In genomic region chr2:86140969-86141392, GRCh38 we compare ENCODE assay signal across 17 cellular contexts. TPM values are rescaled to one million over a fixed set of nuclear protein-coding genes. Genes with fewer than 3 reads are reported as not detected.
DNase-seq lines count a peak whose midpoint lies in the region; ATAC-seq, FAIRE-seq and TF ChIP-seq lines count a peak whose summit lies in the region.
"Had no signal": no experiment of that assay in that cellular context is flagged by ENCODE, and none has a peak within 500 bp of the region (broad histone marks: within the 10 kb centered on the region; RNA-seq: fewer than 3 reads in every experiment).

No MANE protein-coding gene starts in this region.

- POLR2A ChIA-PET in SK-N-SH (lab: Yijun Ruan, JAX) (interaction anchor here (1.0 kb wide), 1 partner anchor 314 kb away, joined by 3 read pairs; no protein-coding TSS in a partner anchor), K562 (lab: Yijun Ruan, JAX) (interaction anchor here (0.8 kb wide), 1 partner anchor 27 kb away, joined by 3 read pairs; no protein-coding TSS in a partner anchor)

- H3K36me3 ChIP-seq in SK-N-SH (replicated peaks in 1 of 2; ENCODE audit: control insufficient read depth in 1 of 2, insufficient read depth in 2 of 2, low read length in 1 of 2) (peaks cover 80 to 87% of the 10 kb centered on the region in 2 experiments), K562 (ENCODE audit: control insufficient read depth, insufficient read depth, low read length) (peaks cover 95% of the 10 kb centered on the region)

- in situ Hi-C loops in GM18951 (cut with MboI; ENCODE audit: low sequenced_read_pairs, unreplicated experiment): no loop called here
- in situ Hi-C loops in K562 (cut with MboI): no loop called here

- FAIRE-seq in K562 (lab: Jason Lieb, UNC): no peak
- FAIRE-seq: RCC 7860 had no signal

- H3K9me3 Mint-ChIP-seq in nephron progenitor cell: no peaks in the 10 kb centered on the region

- H3K4me2 ChIP-seq in SK-N-SH (no peak overlapping the region), K562 (ENCODE audit: insufficient read depth, low read length) (no peak overlapping the region)

- H2AFZ ChIP-seq in SK-N-SH (ENCODE audit: low read depth) (no peak overlapping the region), K562 (ENCODE audit: low read depth, low read length) (no peak overlapping the region)

- DNase-seq in SK-N-SH (no peak), K562 (ENCODE audit: extremely low read depth in 1 of 4, low spot score in 3 of 4) (no peak), nephron progenitor cell (no peak), NK-92 (lab: John Stamatoyannopoulos, UW; ENCODE audit: unreplicated experiment) (no peak), activated gamma-delta T cell (lab: John Stamatoyannopoulos, UW) (no peak)
- no peak for DNase-seq in stimulated activated naive CD4-positive, alpha-beta T cell (lab: John Stamatoyannopoulos, UW)
- DNase-seq: activated CD4-positive, alpha-beta T cell treated with anti-CD3 and anti-CD28 coated beads for 48 hours; activated gamma-delta T cell treated with Interleukin-2 at 50 U/mL for 16 hours; central memory CD4-positive, alpha-beta T cell; hypothalamus; NCI-H345; thyroid gland had no signal

- no peak for TF ChIP-seq EP300 in SK-N-SH (IDR thresholded peaks at IDR 0.05; ENCODE audit: borderline replicate concordance in 1 of 2, low read depth in 1 of 2, low read length in 1 of 2)
- no peak for TF ChIP-seq EP300 in K562 (IDR thresholded peaks at IDR 0.05; ENCODE audit: low read length)

- BruUV-seq in K562 (replicated peaks; lab: Mats Ljungman, UMichigan): TSS peak; percentile 7

- peak overlapping the region; percentile 95 for H3K27ac Mint-ChIP-seq in nephron progenitor cell

- H3K9me2 ChIP-seq in SK-N-SH: no peaks in the 10 kb centered on the region

- H3K9me3 ChIP-seq in SK-N-SH: no peaks in the 10 kb centered on the region
- no peaks in the 10 kb centered on the region for H3K9me3 ChIP-seq in K562 (replicated peaks; ENCODE audit: control insufficient read depth, insufficient read depth, low read depth, low read length)
- H3K9me3 ChIP-seq: thyroid gland had no signal

- H3K4me1 Mint-ChIP-seq in nephron progenitor cell: peaks cover 7% of the 10 kb centered on the region

- H4K20me1 ChIP-seq in SK-N-SH (ENCODE audit: insufficient read depth) (no peaks in the 10 kb centered on the region), K562 (replicated peaks; ENCODE audit: control insufficient read depth, insufficient read depth, low read length) (no peaks in the 10 kb centered on the region)

- no peaks in the 10 kb centered on the region for H3K27me3 ChIP-seq in SK-N-SH (ENCODE audit: insufficient read depth)
- no peaks in the 10 kb centered on the region for H3K27me3 ChIP-seq in K562 (ENCODE audit: control insufficient read depth in 2 of 2, insufficient read depth in 2 of 2, low read length in 2 of 2)
- H3K27me3 ChIP-seq: thyroid gland had no signal

- no peak overlapping the region for H3K27ac ChIP-seq in SK-N-SH (ENCODE audit: low read depth in 2 of 2, low read length in 1 of 2)
- no peak overlapping the region for H3K27ac ChIP-seq in K562 (ENCODE audit: extremely low read depth, low read depth, low read length)
- H3K27ac ChIP-seq: epithelial cell of prostate, thyroid gland had no signal

- H3K9ac ChIP-seq in SK-N-SH (no peak overlapping the region), K562 (ENCODE audit: insufficient read depth in 1 of 2, low read depth in 2 of 2, low read length in 2 of 2) (no peak overlapping the region)

- CTCF ChIA-PET in SK-N-SH (lab: Yijun Ruan, JAX): interaction anchor here (1.0 kb wide), 1 partner anchor 504 kb away, joined by 3 read pairs; no protein-coding TSS in a partner anchor
- CTCF ChIA-PET in K562 (lab: Yijun Ruan, JAX; ENCODE audit: low intra/inter-chr PET ratio): no interaction called here

- ATAC-seq in SK-N-SH treated with all-trans-retinoic acid at 6 μM for 48 hours (no peak), K562 (peak; percentile 32)

- H3F3A ChIP-seq in SK-N-SH (replicated peaks; ENCODE audit: insufficient read depth): peaks cover 19% of the 10 kb centered on the region

- no peak overlapping the region for H3K4me3 Mint-ChIP-seq in nephron progenitor cell

- no peaks in the 10 kb centered on the region for H3K27me3 Mint-ChIP-seq in nephron progenitor cell (ENCODE audit: low read depth, poor library complexity)

- no peak overlapping the region for H3K4me3 ChIP-seq in SK-N-SH (ENCODE audit: low read depth in 2 of 2, low read length in 1 of 2)
- no peak overlapping the region for H3K4me3 ChIP-seq in K562
- H3K4me3 ChIP-seq: lung, thyroid gland had no signal

- no peaks in the 10 kb centered on the region for H3K9me1 ChIP-seq in K562 (ENCODE audit: control insufficient read depth, insufficient read depth, low read length)

- intact Hi-C loops in K562 (cut with micrococcal nuclease): no loop called here

- TF ChIP-seq CTCF in SK-N-SH (IDR thresholded peaks at IDR 0.05): no peak
- TF ChIP-seq CTCF in K562 (IDR thresholded peaks at IDR 0.05 in 2 of 3, conservative IDR thresholded peaks at IDR 0.05 in 1 of 3; ENCODE audit: insufficient read depth in 2 of 3, low read depth in 1 of 3, low read length in 3 of 3): no peak
- no peak for TF ChIP-seq CTCF in nephron progenitor cell (IDR thresholded peaks at IDR 0.05)

- TF ChIP-seq POLR2A in GM18951 (IDR thresholded peaks at IDR 0.05; ENCODE audit: extremely low read depth, insufficient read depth, insufficient read length): peak; percentile 3
- TF ChIP-seq POLR2A in K562 (conservative IDR thresholded peaks at IDR 0.05): peak; percentile 17; the same call in 1 of the 2 replicates

- no peak for TF ChIP-seq RAD21 in SK-N-SH (IDR thresholded peaks at IDR 0.05; ENCODE audit: low read length)
- TF ChIP-seq RAD21 in K562 (CRISPR knock-in tag; conservative IDR thresholded peaks at IDR 0.05 in 1 of 2, IDR thresholded peaks at IDR 0.05 in 1 of 2): no peak

- WGBS in SK-N-SH (ENCODE audit: low lambda C conversion rate): 96% methylated on average over 4 of the region's 4 CpGs
- WGBS in K562 (ENCODE audit: insufficient coverage, low coverage, missing lambda C conversion rate): 71% methylated on average over 4 of the region's 4 CpGs

- no peaks in the 10 kb centered on the region for H3K79me2 ChIP-seq in SK-N-SH (ENCODE audit: insufficient read depth)
- no peaks in the 10 kb centered on the region for H3K79me2 ChIP-seq in K562 (ENCODE audit: control insufficient read depth, insufficient read depth, low read length)

- H3K4me1 ChIP-seq in SK-N-SH (ENCODE audit: control insufficient read depth in 1 of 2, insufficient read depth in 2 of 2, low read depth in 1 of 2, low read length in 1 of 2) (no peaks in the 10 kb centered on the region), K562 (replicated peaks in 1 of 2; ENCODE audit: control insufficient read depth in 2 of 2, insufficient read depth in 2 of 2, low read length in 2 of 2) (no peaks in the 10 kb centered on the region)
- H3K4me1 ChIP-seq: thyroid gland had no signal

- peaks cover 74% of the 10 kb centered on the region for H3K36me3 Mint-ChIP-seq in nephron progenitor cell (ENCODE audit: low read depth)

RNA-seq across cellular contexts. Expression of gene PTCD3, which starts 34.9 kb away (rescaled TPM):
- polyA plus RNA-seq in SK-N-SH (2012; rRNA removed) (44.5 and 55.1 TPM in 2 replicates), K562 (2011; rRNA removed) (122 and 241 TPM in 2 replicates), K562 (2014; fragmentation: Illumina TruSeq; extraction: Trizol) (152 and 176 TPM in 2 replicates), K562 (2014; fragmentation: Nextera tagmentation; extraction: Ambion mirVana) (100 to 1,000 TPM in 1 of 2 experiments, 10 to 100 TPM in 1; 65.2 to 116 TPM), K562 (2014; rRNA removed) (139 and 163 TPM in 2 replicates)
- 23.6 and 26.5 TPM in 2 replicates for polyA plus RNA-seq in SK-N-SH (2012; cell fraction: cytosol; rRNA removed)
- polyA plus RNA-seq in SK-N-SH (2012; cell fraction: nucleus; rRNA removed): 107 and 244 TPM in 2 replicates
- 420 and 873 TPM in 2 replicates for total RNA-seq in K562 (2011; cell fraction: chromatin; rRNA removed; ENCODE audit: low replicate concordance)
- total RNA-seq in K562 (2011; cell fraction: nucleolus; rRNA removed): 222 and 276 TPM in 2 replicates
- total RNA-seq in K562 (2011; cell fraction: nucleoplasm; rRNA removed): 323 and 328 TPM in 2 replicates
- total RNA-seq in K562 (2014; rRNA removed) (122 and 131 TPM in 2 replicates), K562 (2014; rRNA removed; fragmentation: Illumina TruSeq; extraction: Trizol) (222 and 238 TPM in 2 replicates), K562 (2015; rRNA removed; fragmentation: Illumina TruSeq; extraction: Trizol) (220 and 225 TPM in 2 replicates), K562 (2021) (172 and 177 TPM in 2 replicates)
- polyA plus RNA-seq in K562 (2011; cell fraction: cytosol; rRNA removed): 32.2 and 38.8 TPM in 2 replicates
- polyA plus RNA-seq in K562 (2011; cell fraction: nucleus; rRNA removed): 408 and 456 TPM in 2 replicates
- 63.2 and 72.9 TPM in 2 replicates for polyA plus RNA-seq in K562 (2012)
- 340 and 367 TPM in 2 replicates for polyA minus RNA-seq in K562 (2011; rRNA and poly(A)+ RNA removed)
- polyA minus RNA-seq in K562 (2011; cell fraction: cytosol; rRNA and poly(A)+ RNA removed): 64.4 and 96.0 TPM in 2 replicates
- polyA minus RNA-seq in K562 (2011; cell fraction: nucleus; rRNA and poly(A)+ RNA removed): 967 and 986 TPM in 2 replicates

RNA-seq across cellular contexts. Expression of gene POLR1A, which starts 35.3 kb away (rescaled TPM):
- 5.5 and 6.1 TPM in 2 replicates for polyA plus RNA-seq in SK-N-SH (2012; rRNA removed)
- polyA plus RNA-seq in SK-N-SH (2012; cell fraction: cytosol; rRNA removed): 4.8 and 4.9 TPM in 2 replicates
- 15.4 and 18.0 TPM in 2 replicates for polyA plus RNA-seq in SK-N-SH (2012; cell fraction: nucleus; rRNA removed)
- 142 and 172 TPM in 2 replicates for total RNA-seq in K562 (2011; cell fraction: chromatin; rRNA removed; ENCODE audit: low replicate concordance)
- total RNA-seq in K562 (2011; cell fraction: nucleolus; rRNA removed): 42.9 and 54.9 TPM in 2 replicates
- 56.0 and 72.4 TPM in 2 replicates for total RNA-seq in K562 (2011; cell fraction: nucleoplasm; rRNA removed)
- 21.8 and 25.4 TPM in 2 replicates for total RNA-seq in K562 (2014; rRNA removed)
- total RNA-seq in K562 (2014; rRNA removed; fragmentation: Illumina TruSeq; extraction: Trizol): 33.5 and 34.4 TPM in 2 replicates
- 25.0 and 26.0 TPM in 2 replicates for total RNA-seq in K562 (2015; rRNA removed; fragmentation: Illumina TruSeq; extraction: Trizol)
- total RNA-seq in K562 (2021): 62.6 and 72.1 TPM in 2 replicates
- polyA plus RNA-seq in K562 (2011; rRNA removed): 8.9 and 13.3 TPM in 2 replicates
- polyA plus RNA-seq in K562 (2011; cell fraction: cytosol; rRNA removed): 4.9 and 10.6 TPM in 2 replicates
- 14.6 and 27.4 TPM in 2 replicates for polyA plus RNA-seq in K562 (2011; cell fraction: nucleus; rRNA removed)
- 13.3 and 47.8 TPM in 2 replicates for polyA plus RNA-seq in K562 (2012)
- 28.6 and 34.7 TPM in 2 replicates for polyA plus RNA-seq in K562 (2014; fragmentation: Illumina TruSeq; extraction: Trizol)
- polyA plus RNA-seq in K562 (2014; fragmentation: Nextera tagmentation; extraction: Ambion mirVana): 1 to 10 TPM; 3.0 to 8.2 TPM
- 14.1 and 14.7 TPM in 2 replicates for polyA plus RNA-seq in K562 (2014; rRNA removed)
- 25.3 and 41.6 TPM in 2 replicates for polyA minus RNA-seq in K562 (2011; rRNA and poly(A)+ RNA removed)
- polyA minus RNA-seq in K562 (2011; cell fraction: cytosol; rRNA and poly(A)+ RNA removed): 30.3 and 46.2 TPM in 2 replicates
- 24.5 and 33.4 TPM in 2 replicates for polyA minus RNA-seq in K562 (2011; cell fraction: nucleus; rRNA and poly(A)+ RNA removed)

RNA-seq across cellular contexts. Expression of gene IMMT, which starts 54.3 kb away (rescaled TPM):
- polyA plus RNA-seq in SK-N-SH (2012; rRNA removed): 36.3 and 48.5 TPM in 2 replicates
- polyA plus RNA-seq in SK-N-SH (2012; cell fraction: cytosol; rRNA removed): 48.3 and 51.1 TPM in 2 replicates
- polyA plus RNA-seq in SK-N-SH (2012; cell fraction: nucleus; rRNA removed): 30.2 and 52.0 TPM in 2 replicates
- 126 and 186 TPM in 2 replicates for total RNA-seq in K562 (2011; cell fraction: chromatin; rRNA removed; ENCODE audit: low replicate concordance)
- total RNA-seq in K562 (2011; cell fraction: nucleolus; rRNA removed): 67.8 and 69.7 TPM in 2 replicates
- 91.2 and 93.2 TPM in 2 replicates for total RNA-seq in K562 (2011; cell fraction: nucleoplasm; rRNA removed)
- total RNA-seq in K562 (2014; rRNA removed): 117 and 121 TPM in 2 replicates
- total RNA-seq in K562 (2014; rRNA removed; fragmentation: Illumina TruSeq; extraction: Trizol): 136 and 150 TPM in 2 replicates
- 113 and 119 TPM in 2 replicates for total RNA-seq in K562 (2015; rRNA removed; fragmentation: Illumina TruSeq; extraction: Trizol)
- total RNA-seq in K562 (2021): 154 and 160 TPM in 2 replicates
- 84.5 and 140 TPM in 2 replicates for polyA plus RNA-seq in K562 (2011; rRNA removed)
- 58.0 and 63.5 TPM in 2 replicates for polyA plus RNA-seq in K562 (2011; cell fraction: cytosol; rRNA removed)
- polyA plus RNA-seq in K562 (2011; cell fraction: nucleus; rRNA removed): 45.7 and 56.5 TPM in 2 replicates
- 116 and 117 TPM in 2 replicates for polyA plus RNA-seq in K562 (2012)
- polyA plus RNA-seq in K562 (2014; fragmentation: Illumina TruSeq; extraction: Trizol): 146 and 184 TPM in 2 replicates
- 100 to 1,000 TPM; 153 to 294 TPM for polyA plus RNA-seq in K562 (2014; fragmentation: Nextera tagmentation; extraction: Ambion mirVana)
- 138 and 150 TPM in 2 replicates for polyA plus RNA-seq in K562 (2014; rRNA removed)
- 120 and 149 TPM in 2 replicates for polyA minus RNA-seq in K562 (2011; rRNA and poly(A)+ RNA removed)
- 57.3 and 73.7 TPM in 2 replicates for polyA minus RNA-seq in K562 (2011; cell fraction: cytosol; rRNA and poly(A)+ RNA removed)
- polyA minus RNA-seq in K562 (2011; cell fraction: nucleus; rRNA and poly(A)+ RNA removed): 37.7 and 46.2 TPM in 2 replicates

RNA-seq across cellular contexts. Expression of gene MRPL35, which starts 58.3 kb away (rescaled TPM):
- polyA plus RNA-seq in SK-N-SH (2012; rRNA removed) (33.0 and 36.6 TPM in 2 replicates), K562 (2011; rRNA removed) (159 and 254 TPM in 2 replicates), K562 (2014; fragmentation: Illumina TruSeq; extraction: Trizol) (233 and 247 TPM in 2 replicates), K562 (2014; fragmentation: Nextera tagmentation; extraction: Ambion mirVana) (100 to 1,000 TPM; 166 to 180 TPM), K562 (2014; rRNA removed) (229 and 236 TPM in 2 replicates)
- polyA plus RNA-seq in SK-N-SH (2012; cell fraction: cytosol; rRNA removed): 30.0 and 35.2 TPM in 2 replicates
- polyA plus RNA-seq in SK-N-SH (2012; cell fraction: nucleus; rRNA removed): 15.0 and 25.6 TPM in 2 replicates
- total RNA-seq in K562 (2011; cell fraction: chromatin; rRNA removed; ENCODE audit: low replicate concordance): 24.4 and 30.0 TPM in 2 replicates
- total RNA-seq in K562 (2011; cell fraction: nucleolus; rRNA removed): 37.7 and 42.0 TPM in 2 replicates
- 29.3 and 30.0 TPM in 2 replicates for total RNA-seq in K562 (2011; cell fraction: nucleoplasm; rRNA removed)
- total RNA-seq in K562 (2014; rRNA removed) (85.5 and 118 TPM in 2 replicates), K562 (2014; rRNA removed; fragmentation: Illumina TruSeq; extraction: Trizol) (210 and 223 TPM in 2 replicates), K562 (2015; rRNA removed; fragmentation: Illumina TruSeq; extraction: Trizol) (156 and 159 TPM in 2 replicates), K562 (2021) (100 and 120 TPM in 2 replicates)
- 140 and 222 TPM in 2 replicates for polyA plus RNA-seq in K562 (2011; cell fraction: cytosol; rRNA removed)
- polyA plus RNA-seq in K562 (2011; cell fraction: nucleus; rRNA removed): 80.2 and 83.9 TPM in 2 replicates
- polyA plus RNA-seq in K562 (2012): 79.4 and 107 TPM in 2 replicates
- 52.6 and 74.0 TPM in 2 replicates for polyA minus RNA-seq in K562 (2011; rRNA and poly(A)+ RNA removed)
- 36.0 and 50.0 TPM in 2 replicates for polyA minus RNA-seq in K562 (2011; cell fraction: cytosol; rRNA and poly(A)+ RNA removed)
- 21.9 and 31.7 TPM in 2 replicates for polyA minus RNA-seq in K562 (2011; cell fraction: nucleus; rRNA and poly(A)+ RNA removed)

Comparison
In these comparisons a context has a peak if more than half of its experiments do, and no peak if none do; other contexts are left out.
1. Of the 27 proteins assayed by ChIP-seq in both K562 and SK-N-SH: peak only in K562: none; only in SK-N-SH: none; in both: POLR2AphosphoS5; in neither: 26.